8 cellular contexts compared by ENCODE assay signal in the genomic region with DNA sequence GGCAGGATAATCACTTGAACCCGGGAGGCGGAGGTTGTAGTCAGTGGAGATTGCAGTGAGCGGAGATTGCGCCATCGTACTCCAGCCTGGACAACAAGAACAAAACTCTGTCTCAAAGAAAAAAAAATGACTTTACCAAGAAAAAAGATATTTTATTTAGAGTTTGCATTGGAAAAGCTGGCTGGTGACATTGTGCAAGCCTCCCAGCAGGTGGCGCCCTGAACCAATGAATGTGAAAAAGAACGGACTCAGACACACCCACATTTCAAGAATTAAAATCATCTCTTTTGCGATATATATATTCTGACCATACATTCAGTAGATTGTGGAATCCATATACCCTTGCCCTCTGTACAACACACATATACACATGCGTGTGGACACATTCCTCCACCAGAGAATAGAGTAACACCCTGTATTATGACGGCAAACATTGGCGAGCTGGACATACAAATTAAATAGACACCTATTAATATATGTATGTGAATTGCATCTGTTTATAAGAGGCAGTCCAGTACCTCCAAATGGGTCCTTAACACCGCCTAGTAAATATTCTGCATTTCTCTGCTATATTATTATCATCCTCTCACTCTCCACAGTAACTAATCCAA. TPM values are rescaled to one million over a fixed set of nuclear protein-coding genes. Genes with fewer than 3 reads are reported as not detected.
DNase-seq lines count a peak whose midpoint lies in the region; ATAC-seq and TF ChIP-seq lines count a peak whose summit lies in the region.

No MANE protein-coding gene starts in this region.

- no peaks in the 10 kb centered on the region for H3K9me3 ChIP-seq in AG04450 (ENCODE audit: control insufficient read depth, insufficient read depth, low read length)
- H3K9me3 ChIP-seq in liver (ENCODE audit: control insufficient read depth in 4 of 4, low read length in 3 of 4): no peaks in the 10 kb centered on the region

- TF ChIP-seq CTCF in AG04450 (IDR thresholded peaks at IDR 0.05; ENCODE audit: low read depth, low read length): peak; percentile 87
- peak; percentile 90 for TF ChIP-seq CTCF in GM13977 (IDR thresholded peaks at IDR 0.05; ENCODE audit: extremely low read depth, insufficient read depth, missing control alignments)
- TF ChIP-seq CTCF in coronary artery (IDR thresholded peaks at IDR 0.05): peak; percentile 32
- peak; percentile 88 for TF ChIP-seq CTCF in liver (IDR thresholded peaks at IDR 0.05; ENCODE audit: low read depth, low read length, missing input control)

- H3K4me3 ChIP-seq in AG04450 (ENCODE audit: low read depth, low read length) (no peak overlapping the region), coronary artery (no peak overlapping the region), liver (ENCODE audit: low read depth in 1 of 3, low read length in 3 of 3) (no peak overlapping the region)

- peak; percentile 26 for DNase-seq in AG04450 (ENCODE audit: low read depth, low spot score)
- peak; percentile 60 for DNase-seq in GM13977 (ENCODE audit: low spot score)
- DNase-seq in NCI-H2171 treated with DMSO at 0.1 percent for 48 hours (lab: John Stamatoyannopoulos, UW): peak; percentile 32
- peak; percentile 84 for DNase-seq in activated CD4-positive, alpha-beta T cell treated with anti-CD3 and anti-CD28 coated beads for 48 hours
- DNase-seq in coronary artery (ENCODE audit: low spot score): no peak
- DNase-seq in stimulated activated CD4-positive, alpha-beta T cell treated with anti-CD3 and anti-CD28 coated beads, TNF-alpha, amount 100 ng/mL, for 4 hours (ENCODE audit: low read depth in 3 of 3): peak; percentile 26 to 49 (median 38)

- peaks cover 3% of the 10 kb centered on the region for H3K27me3 ChIP-seq in AG04450 (ENCODE audit: control insufficient read depth, insufficient read depth, low read length)
- H3K27me3 ChIP-seq in liver (ENCODE audit: control insufficient read depth in 4 of 4, insufficient read depth in 4 of 4, low read length in 3 of 4): peaks cover 0 to 3% (median 0%) of the 10 kb centered on the region in 4 donors

- H3K27ac ChIP-seq in AG04450 (ENCODE audit: low read depth, low read length): no peak overlapping the region
- H3K27ac ChIP-seq in coronary artery: no peak overlapping the region
- no peak overlapping the region for H3K27ac ChIP-seq in liver (ENCODE audit: low read depth in 1 of 2, low read length in 2 of 2)

- in situ Hi-C loops in GM13977 (cut with MboI; ENCODE audit: low pct_unique_long_range_greater_than_20kb, low sequenced_read_pairs, unreplicated experiment): no loop called here

- peak; percentile 83 for TF ChIP-seq RAD21 in liver (IDR thresholded peaks at IDR 0.05)

- no peak overlapping the region for H3K9ac ChIP-seq in liver (ENCODE audit: low read depth in 1 of 2, low read length in 2 of 2)

- POLR2A ChIA-PET in AG04450 (lab: Yijun Ruan, JAX): no interaction called here

- H3K4me1 ChIP-seq in liver (ENCODE audit: control insufficient read depth in 4 of 4, insufficient read depth in 4 of 4, low read length in 3 of 4): no peaks in the 10 kb centered on the region

- CTCF ChIA-PET in AG04450 (lab: Charles Lee): interaction anchor here (0.6 to 5.9 kb wide), 16 partner anchors 10 to 1244 kb away, joined by 3 to 68 read pairs (median 4); no protein-coding TSS in a partner anchor

- H3K36me3 ChIP-seq in liver (ENCODE audit: control insufficient read depth in 4 of 4, insufficient read depth in 3 of 4, low read depth in 1 of 4, low read length in 3 of 4): no peaks in the 10 kb centered on the region

- no peak for ATAC-seq in GM21360 (IDR thresholded peaks at IDR 0.05; ENCODE audit: unreplicated experiment)

- 47% methylated on average over 12 of the region's 12 CpGs for WGBS in liver

TF ChIP-seq in liver, 16 proteins besides CTCF, POLR2A, EP300 and RAD21:
- TF ChIP-seq EGR1 (IDR thresholded peaks at IDR 0.05; ENCODE audit: low read depth in 2 of 2) (no peak), NR2F2 (IDR thresholded peaks at IDR 0.05) (no peak), RXRA (IDR thresholded peaks at IDR 0.05) (no peak)
- TF ChIP-seq, protein P1, sequence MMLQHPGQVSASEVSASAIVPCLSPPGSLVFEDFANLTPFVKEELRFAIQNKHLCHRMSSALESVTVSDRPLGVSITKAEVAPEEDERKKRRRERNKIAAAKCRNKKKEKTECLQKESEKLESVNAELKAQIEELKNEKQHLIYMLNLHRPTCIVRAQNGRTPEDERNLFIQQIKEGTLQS (IDR thresholded peaks at IDR 0.05): no peak

RNA-seq across cellular contexts. Expression of a gene that starts 39.0 kb away (rescaled TPM):
- polyA plus RNA-seq in AG04450 (2011; rRNA removed) (0.01 TPM in 1 of 2 replicates, not detected in the other), liver (under 1 TPM; 0.15 to 0.25 TPM)
- not detected in 2 replicates for polyA minus RNA-seq in AG04450 (2011; rRNA and poly(A)+ RNA removed)
- under 1 TPM; 0.14 to 0.17 TPM for total RNA-seq in liver

RNA-seq across cellular contexts. Expression of a gene that starts 55.8 kb away (rescaled TPM):
- polyA plus RNA-seq in AG04450 (2011; rRNA removed) (not detected in 2 replicates), liver (under 1 TPM; 0.28 to 0.33 TPM)
- not detected in 2 replicates for polyA minus RNA-seq in AG04450 (2011; rRNA and poly(A)+ RNA removed)
- total RNA-seq in liver: under 1 TPM; 0.28 to 0.42 TPM

Comparison
In these comparisons a context has a peak if more than half of its experiments do, and no peak if none do; other contexts are left out.
1. CTCF ChIP-seq: peak in every context shown above with its lines; median percentile 90 in GM13977; 88 in liver; 87 in AG04450; 32 in coronary artery.